In the genomic region with DNA sequence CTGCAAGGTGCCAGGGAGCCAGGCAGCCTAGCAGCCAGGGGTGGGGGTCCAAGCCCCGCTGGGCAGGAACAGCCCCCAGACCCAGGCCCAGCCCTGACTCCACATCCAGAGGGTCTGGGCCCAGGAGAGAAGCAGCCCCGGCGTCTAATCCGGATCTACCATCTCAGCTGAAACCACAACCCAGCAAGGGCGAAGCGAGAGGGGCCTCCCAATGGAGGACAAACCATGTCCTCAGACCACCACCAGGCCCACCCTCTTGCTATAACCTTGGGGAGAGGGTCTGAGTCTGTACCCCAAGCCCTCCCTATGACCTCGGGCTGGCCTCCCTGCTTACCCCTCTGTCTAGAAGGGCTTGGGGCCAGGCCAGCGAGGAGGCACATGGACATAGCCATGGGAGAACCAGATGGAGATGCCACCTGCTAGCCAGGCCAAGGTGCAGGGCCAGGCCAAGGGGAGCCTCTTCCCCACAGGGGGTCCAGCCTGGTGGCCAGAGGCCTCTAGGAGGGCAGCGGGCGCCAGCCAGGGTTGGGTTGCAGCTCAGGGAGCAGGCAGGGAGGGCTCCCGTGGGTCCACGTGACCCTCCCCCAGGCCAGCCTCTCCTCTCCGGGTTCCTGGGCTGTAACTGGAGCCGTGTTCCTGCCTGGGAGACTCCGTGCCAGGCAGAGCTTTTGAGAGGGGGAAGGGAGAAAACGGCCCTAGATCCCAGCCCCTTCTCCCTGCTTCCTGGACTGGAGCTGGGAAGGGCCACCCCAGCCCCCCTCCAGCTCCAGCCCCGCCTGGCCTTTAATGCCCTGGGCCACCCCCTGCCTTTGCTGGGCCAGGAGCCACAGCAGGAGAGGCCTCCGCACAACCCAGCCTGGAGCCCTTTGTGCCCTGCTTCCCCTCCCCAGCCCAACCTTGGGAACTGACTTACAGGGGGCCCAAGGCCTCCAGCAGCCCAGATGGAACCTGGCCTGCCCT, we compare ENCODE assay signal across 10 cellular contexts. TPM values are rescaled to one million over a fixed set of nuclear protein-coding genes. Genes with fewer than 3 reads are reported as not detected.
DNase-seq lines count a peak whose midpoint lies in the region; ATAC-seq, FAIRE-seq and TF ChIP-seq lines count a peak whose summit lies in the region.
"Had no signal": no experiment of that assay in that cellular context is flagged by ENCODE, and none has a peak within 500 bp of the region (broad histone marks: within the 10 kb centered on the region; RNA-seq: fewer than 3 reads in every experiment).

No MANE protein-coding gene starts in this region.

- H3K27ac Mint-ChIP-seq in natural killer cell: no peak overlapping the region
- no peak overlapping the region for H3K27ac Mint-ChIP-seq in natural killer cell treated with Interleukin-12 subunit alpha and Interleukin-12 subunit beta and Interleukin-15 and Interleukin-18, amount 100 ng/mL, for 72 hours

- H3K36me3 Mint-ChIP-seq in natural killer cell: no peaks in the 10 kb centered on the region
- H3K36me3 Mint-ChIP-seq in natural killer cell treated with Interleukin-12 subunit alpha and Interleukin-12 subunit beta and Interleukin-15 and Interleukin-18, amount 100 ng/mL, for 72 hours: no peaks in the 10 kb centered on the region
- H3K36me3 Mint-ChIP-seq: CD4-positive, CD25-positive, alpha-beta regulatory T cell had no signal

- H3K27me3 ChIP-seq in breast epithelium: no peaks in the 10 kb centered on the region

- H3K4me1 ChIP-seq in breast epithelium (peaks cover 7 to 11% of the 10 kb centered on the region in 2 donors), mucosa of descending colon (ENCODE audit: low read depth) (peaks cover 25% of the 10 kb centered on the region)

- peaks cover 22 to 41% of the 10 kb centered on the region in 2 donors for H3K27me3 Mint-ChIP-seq in natural killer cell (ENCODE audit: low read depth in 2 of 2)
- peaks cover 19 to 24% of the 10 kb centered on the region in 2 donors for H3K27me3 Mint-ChIP-seq in natural killer cell treated with Interleukin-12 subunit alpha and Interleukin-12 subunit beta and Interleukin-15 and Interleukin-18, amount 100 ng/mL, for 72 hours

- H3K4me3 Mint-ChIP-seq in natural killer cell: no peak overlapping the region
- H3K4me3 Mint-ChIP-seq in natural killer cell treated with Interleukin-12 subunit alpha and Interleukin-12 subunit beta and Interleukin-15 and Interleukin-18, amount 100 ng/mL, for 72 hours: no peak overlapping the region

- no peak for FAIRE-seq in urothelium cell line (lab: Jason Lieb, UNC)

- peaks cover 8 to 16% of the 10 kb centered on the region in 2 donors for H3K4me1 Mint-ChIP-seq in natural killer cell
- peaks cover 6% of the 10 kb centered on the region in 2 donors for H3K4me1 Mint-ChIP-seq in natural killer cell treated with Interleukin-12 subunit alpha and Interleukin-12 subunit beta and Interleukin-15 and Interleukin-18, amount 100 ng/mL, for 72 hours (ENCODE audit: low read depth in 2 of 2)

- H3K36me3 ChIP-seq in breast epithelium (no peaks in the 10 kb centered on the region), mucosa of descending colon (ENCODE audit: low read depth) (no peaks in the 10 kb centered on the region)

- H3K9me3 Mint-ChIP-seq in natural killer cell: no peaks in the 10 kb centered on the region
- H3K9me3 Mint-ChIP-seq in natural killer cell treated with Interleukin-12 subunit alpha and Interleukin-12 subunit beta and Interleukin-15 and Interleukin-18, amount 100 ng/mL, for 72 hours: no peaks in the 10 kb centered on the region
- H3K9me3 Mint-ChIP-seq: CD4-positive, CD25-positive, alpha-beta regulatory T cell had no signal

- TF ChIP-seq POLR2A in breast epithelium (IDR thresholded peaks at IDR 0.05): no peak

- peak overlapping the region in 1 of 3 donors; percentile 70 for H3K4me3 ChIP-seq in breast epithelium
- H3K4me3 ChIP-seq in mucosa of descending colon: no peak overlapping the region

- no peak for ATAC-seq in natural killer cell
- no peak for ATAC-seq in natural killer cell treated with Interleukin-12 subunit alpha and Interleukin-12 subunit beta and Interleukin-15 and Interleukin-18, amount 100 ng/mL, for 72 hours
- no peak for ATAC-seq in mucosa of descending colon
- ATAC-seq in GM21447 (IDR thresholded peaks at IDR 0.05; ENCODE audit: unreplicated experiment): no peak
- no peak for ATAC-seq in HG02970 (IDR thresholded peaks at IDR 0.05; ENCODE audit: low FRiP score, unreplicated experiment)

- H3K27ac ChIP-seq in breast epithelium: peak overlapping the region; percentile 78

- intact Hi-C loops in natural killer cell (cut with micrococcal nuclease) (no loop called here), breast epithelium (cut with DNase I; ENCODE audit: low total_unique reads) (loop anchor here (10.0 kb wide), 2 partner anchors 180 to 460 kb away; no protein-coding TSS in a partner anchor), mucosa of descending colon (cut with DNase I, micrococcal nuclease) (loop anchor here (5.0 to 10.0 kb wide), 2 partner anchors 183 to 190 kb away; no protein-coding TSS in a partner anchor)

- TF ChIP-seq CTCF in natural killer cell (IDR thresholded peaks at IDR 0.05): no peak
- no peak for TF ChIP-seq CTCF in breast epithelium (IDR thresholded peaks at IDR 0.05)
- TF ChIP-seq CTCF in mucosa of descending colon (IDR thresholded peaks at IDR 0.05): no peak

- DNase-seq in natural killer cell: peak; percentile 9
- no peak for DNase-seq in natural killer cell treated with Interleukin-12 subunit alpha and Interleukin-12 subunit beta and Interleukin-15 and Interleukin-18, amount 100 ng/mL, for 72 hours (ENCODE audit: low spot score)
- DNase-seq in breast epithelium (ENCODE audit: low spot score in 2 of 2): peak in 1 of 2 donors; percentile 53
- DNase-seq in mucosa of descending colon: peak in 2 of 3 donors; percentile 30 to 50
- DNase-seq in urothelium cell line (ENCODE audit: low spot score): peak; percentile 46
- DNase-seq in DMS114 treated with DMSO at 0.1 percent for 48 hours (lab: John Stamatoyannopoulos, UW; ENCODE audit: unreplicated experiment): no peak
- DNase-seq: cerebellar nuclear complex had no signal

- H3K9me3 ChIP-seq in breast epithelium (no peaks in the 10 kb centered on the region), mucosa of descending colon (no peaks in the 10 kb centered on the region)

RNA-seq across cellular contexts. Expression of a gene that starts 2.5 kb away (rescaled TPM):
- total RNA-seq in natural killer cell: not detected
- under 1 TPM in 1 of 2 donors, not detected in 1; 0.11 TPM for total RNA-seq in natural killer cell treated with Interleukin-12 subunit alpha and Interleukin-12 subunit beta and Interleukin-15 and Interleukin-18, amount 100 ng/mL, for 72 hours
- total RNA-seq in breast epithelium: 1 to 10 TPM; 1.1 to 2.5 (median 1.3) TPM
- 10 to 100 TPM in 1 of 3 donors, 1 to 10 TPM in 2; 1.7 to 12.7 (median 2.4) TPM for total RNA-seq in mucosa of descending colon

Comparison
In these comparisons a context has a peak if more than half of its experiments do, and no peak if none do; other contexts are left out.
1. DNase-seq: peak in natural killer cell (single experiment), mucosa of descending colon (2 of 3) and urothelium cell line (single experiment); none in natural killer cell treated with Interleukin-12 subunit alpha and Interleukin-12 subunit beta and Interleukin-15 and Interleukin-18, amount 100 ng/mL, for 72 hours (single experiment) and DMS114 treated with DMSO at 0.1 percent for 48 hours (single experiment).